ENCODE assay signal across 8 cellular contexts in the genomic region with DNA sequence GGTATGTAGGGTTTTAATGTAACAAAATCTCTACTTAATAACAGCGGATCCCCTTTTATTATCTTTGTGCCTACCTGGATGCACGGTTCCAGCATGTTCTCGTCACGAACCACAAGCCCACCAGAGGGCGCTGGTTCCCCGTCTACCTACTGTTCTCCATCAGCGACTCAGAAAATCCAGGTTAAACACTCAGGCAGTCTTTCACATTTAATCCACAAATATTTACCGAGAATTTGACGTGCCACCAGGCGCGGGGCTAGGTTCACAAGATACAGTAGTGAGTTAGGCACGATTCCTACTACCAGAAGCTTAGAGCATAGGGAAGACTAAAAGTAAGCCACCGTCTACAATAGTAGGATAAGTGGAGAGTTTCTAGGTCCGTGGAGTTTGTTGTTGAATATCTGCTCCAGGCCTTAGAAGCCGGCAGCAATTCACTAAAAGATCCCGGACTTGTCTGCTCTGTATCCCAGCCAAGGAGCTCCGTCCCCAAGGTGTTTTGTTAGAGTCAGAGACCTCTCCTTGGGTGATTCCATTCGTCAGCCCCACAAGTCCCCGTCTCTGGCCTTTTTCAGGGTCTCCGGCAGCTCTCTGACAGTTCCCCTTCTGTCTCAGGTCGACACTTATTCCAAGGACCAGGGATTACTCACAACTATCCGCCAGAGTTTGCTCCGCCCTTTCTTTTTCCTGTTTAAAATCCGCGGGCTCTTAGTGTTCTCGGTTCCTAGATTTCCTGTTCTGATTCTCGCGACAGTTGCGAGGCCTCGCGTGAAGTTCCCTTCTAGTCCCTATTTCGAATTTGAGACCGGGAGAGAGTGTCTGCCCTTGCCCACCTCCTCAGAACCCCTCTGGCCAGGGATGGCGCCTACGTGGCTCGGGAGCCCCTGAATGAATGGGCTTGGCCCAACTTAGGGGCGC. TPM values are rescaled to one million over a fixed set of nuclear protein-coding genes. Genes with fewer than 3 reads are reported as not detected.
A peak's percentile ranks its signal among the peaks of the same experiment; 100 is the strongest.
DNase-seq lines count a peak whose midpoint lies in the region; TF ChIP-seq lines count a peak whose summit lies in the region.

No MANE protein-coding gene starts in this region.

- peaks cover 21% of the 10 kb centered on the region for H3K27me3 ChIP-seq in neuron (ENCODE audit: insufficient read depth, low read length)
- peaks cover 24 to 35% of the 10 kb centered on the region in 2 donors for H3K27me3 ChIP-seq in stomach smooth muscle (ENCODE audit: control insufficient read depth in 1 of 2, insufficient read depth in 2 of 2, low read length in 2 of 2)

- peak; percentile 68 for TF ChIP-seq CTCF in LNCaP clone FGC (IDR thresholded peaks at IDR 0.05; ENCODE audit: control insufficient read depth, extremely low read depth, insufficient read depth)
- peak; percentile 91 for TF ChIP-seq CTCF in RWPE1 (conservative IDR thresholded peaks at IDR 0.05; ENCODE audit: low read depth)
- peak; percentile 87 for TF ChIP-seq CTCF in foreskin fibroblast (IDR thresholded peaks at IDR 0.05; ENCODE audit: low read depth, low read length)

- H3K36me3 ChIP-seq in neuron (ENCODE audit: insufficient read depth, low read length) (no peaks in the 10 kb centered on the region), stomach smooth muscle (ENCODE audit: control insufficient read depth in 2 of 2, insufficient read depth in 2 of 2, low read length in 2 of 2) (no peaks in the 10 kb centered on the region)

- H3K9ac ChIP-seq in stomach smooth muscle (ENCODE audit: low read length in 2 of 2), result peak overlapping the region; percentile 77 to 99

- CTCF ChIA-PET in RWPE1 (lab: Yijun Ruan, JAX), result interaction anchor here (0.5 to 2.0 kb wide), 13 partner anchors 8 to 1745 kb away, joined by 3 to 10 read pairs (median 5); no protein-coding TSS in a partner anchor

- H3K4me1 ChIP-seq in neuron (ENCODE audit: insufficient read depth, low read length) (peaks cover 25% of the 10 kb centered on the region), stomach smooth muscle (ENCODE audit: control insufficient read depth, insufficient read depth, low read length) (peaks cover 41% of the 10 kb centered on the region)

- peak overlapping the region; percentile 89 for H2AFZ ChIP-seq in neuron (ENCODE audit: low read depth, low read length)

- peak; percentile 98 for DNase-seq in EL
- DNase-seq in H4 (ENCODE audit: low spot score), result peak; percentile 89
- peak; percentile 68 for DNase-seq in LNCaP clone FGC (ENCODE audit: low read depth)
- peak; percentile 94 for DNase-seq in RWPE1 (ENCODE audit: low spot score)
- DNase-seq in activated T-helper 9 cell treated with anti-CD3 and anti-CD28 coated beads, Interleukin-2, amount 50 U/mL, for 16 hours (ENCODE audit: low read depth), result peak; percentile 81
- DNase-seq in foreskin fibroblast, result peak; percentile 90 to 97

- peak overlapping the region; percentile 78 for H3K4me3 ChIP-seq in LNCaP clone FGC (ENCODE audit: low read depth, low read length)
- peak overlapping the region; percentile 62 to 92 for H3K4me3 ChIP-seq in foreskin fibroblast (ENCODE audit: low read depth in 1 of 2, low read length in 2 of 2)
- H3K4me3 ChIP-seq in neuron (ENCODE audit: low read length), result peak overlapping the region; percentile 96
- peak overlapping the region; percentile 83 to 99 for H3K4me3 ChIP-seq in stomach smooth muscle (ENCODE audit: low read length in 2 of 2)

- POLR2A ChIA-PET in RWPE1 (lab: Yijun Ruan, JAX; ENCODE audit: low non-redundant PET), result interaction anchor here (0.6 to 2.2 kb wide), 6 partner anchors 8 to 81 kb away, joined by 3 to 11 read pairs (median 4); no protein-coding TSS in a partner anchor

- H3K27ac ChIP-seq in RWPE1, result peak overlapping the region; percentile 94
- peak overlapping the region; percentile 82 for H3K27ac ChIP-seq in stomach smooth muscle (ENCODE audit: low read length)

- H3K9me3 ChIP-seq in neuron (ENCODE audit: low read length) (no peaks in the 10 kb centered on the region), stomach smooth muscle (ENCODE audit: control insufficient read depth in 2 of 2, low read length in 2 of 2) (no peaks in the 10 kb centered on the region)

RNA-seq across cellular contexts. Expression of gene KAZALD1, which starts 1.5 kb away (rescaled TPM):
- 10.2 and 22.5 TPM in 2 replicates for total RNA-seq in H4 (2014; rRNA removed; shearing (Covaris generic))

RNA-seq across cellular contexts. Expression of gene SFXN3, which starts 29.3 kb away (rescaled TPM):
- 35.7 and 35.8 TPM in 2 replicates for total RNA-seq in H4 (2014; rRNA removed; shearing (Covaris generic))

RNA-seq across cellular contexts. Expression of gene PDZD7, which starts 29.4 kb away (rescaled TPM):
- 0.21 and 0.97 TPM in 2 replicates for total RNA-seq in H4 (2014; rRNA removed; shearing (Covaris generic))

Comparison
In these comparisons a context has a peak if more than half of its experiments do, and no peak if none do; other contexts are left out.
1. Peak in every context shown above with its lines: DNase-seq, H3K4me3 ChIP-seq and H3K27ac ChIP-seq.